In genomic region chr3:177345049-177345972, GRCh38 we compare ENCODE assay signal across 1 cellular context.
TF ChIP-seq lines count a peak whose summit lies in the region.

No MANE protein-coding gene starts in this region.

TF ChIP-seq in HepG2, 621 proteins besides CTCF, POLR2A, EP300 and RAD21 (continued from another document):
- TF ChIP-seq, protein P1, sequence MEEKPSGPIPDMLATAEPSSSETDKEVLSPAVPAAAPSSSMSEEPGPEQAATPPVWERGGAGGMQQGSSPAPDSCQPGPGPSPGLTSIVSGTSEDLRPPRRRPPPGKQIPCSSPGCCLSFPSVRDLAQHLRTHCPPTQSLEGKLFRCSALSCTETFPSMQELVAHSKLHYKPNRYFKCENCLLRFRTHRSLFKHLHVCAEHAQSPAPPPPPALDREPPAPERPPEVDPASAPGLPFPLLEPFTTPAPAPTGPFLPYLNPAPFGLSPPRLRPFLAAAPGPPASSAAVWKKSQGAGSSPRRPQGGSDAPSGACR (CRISPR knock-in tag; IDR thresholded peaks at IDR 0.05), result no peak
- no peak for TF ChIP-seq SATB2 (CRISPR knock-in tag; IDR thresholded peaks at IDR 0.05)
- TF ChIP-seq, protein P2, sequence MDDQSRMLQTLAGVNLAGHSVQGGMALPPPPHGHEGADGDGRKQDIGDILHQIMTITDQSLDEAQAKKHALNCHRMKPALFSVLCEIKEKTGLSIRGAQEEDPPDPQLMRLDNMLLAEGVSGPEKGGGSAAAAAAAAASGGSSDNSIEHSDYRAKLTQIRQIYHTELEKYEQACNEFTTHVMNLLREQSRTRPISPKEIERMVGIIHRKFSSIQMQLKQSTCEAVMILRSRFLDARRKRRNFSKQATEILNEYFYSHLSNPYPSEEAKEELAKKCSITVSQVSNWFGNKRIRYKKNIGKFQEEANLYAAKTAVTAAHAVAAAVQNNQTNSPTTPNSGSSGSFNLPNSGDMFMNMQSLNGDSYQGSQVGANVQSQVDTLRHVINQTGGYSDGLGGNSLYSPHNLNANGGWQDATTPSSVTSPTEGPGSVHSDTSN (CRISPR knock-in tag; IDR thresholded peaks at IDR 0.05; ENCODE audit: borderline replicate concordance), result no peak
- TF ChIP-seq ZSCAN20 (CRISPR knock-in tag; IDR thresholded peaks at IDR 0.05; ENCODE audit: borderline replicate concordance), result no peak
- TF ChIP-seq MAFF (IDR thresholded peaks at IDR 0.05; ENCODE audit: low read depth, low read length), result peak; percentile 47; the same call in 1 of the 2 replicates
- TF ChIP-seq MXD4 (CRISPR knock-in tag; IDR thresholded peaks at IDR 0.05), result 0 out of 2 replicates have a peak, but pooled peaks have one; percentile 37
